In the genomic region with DNA sequence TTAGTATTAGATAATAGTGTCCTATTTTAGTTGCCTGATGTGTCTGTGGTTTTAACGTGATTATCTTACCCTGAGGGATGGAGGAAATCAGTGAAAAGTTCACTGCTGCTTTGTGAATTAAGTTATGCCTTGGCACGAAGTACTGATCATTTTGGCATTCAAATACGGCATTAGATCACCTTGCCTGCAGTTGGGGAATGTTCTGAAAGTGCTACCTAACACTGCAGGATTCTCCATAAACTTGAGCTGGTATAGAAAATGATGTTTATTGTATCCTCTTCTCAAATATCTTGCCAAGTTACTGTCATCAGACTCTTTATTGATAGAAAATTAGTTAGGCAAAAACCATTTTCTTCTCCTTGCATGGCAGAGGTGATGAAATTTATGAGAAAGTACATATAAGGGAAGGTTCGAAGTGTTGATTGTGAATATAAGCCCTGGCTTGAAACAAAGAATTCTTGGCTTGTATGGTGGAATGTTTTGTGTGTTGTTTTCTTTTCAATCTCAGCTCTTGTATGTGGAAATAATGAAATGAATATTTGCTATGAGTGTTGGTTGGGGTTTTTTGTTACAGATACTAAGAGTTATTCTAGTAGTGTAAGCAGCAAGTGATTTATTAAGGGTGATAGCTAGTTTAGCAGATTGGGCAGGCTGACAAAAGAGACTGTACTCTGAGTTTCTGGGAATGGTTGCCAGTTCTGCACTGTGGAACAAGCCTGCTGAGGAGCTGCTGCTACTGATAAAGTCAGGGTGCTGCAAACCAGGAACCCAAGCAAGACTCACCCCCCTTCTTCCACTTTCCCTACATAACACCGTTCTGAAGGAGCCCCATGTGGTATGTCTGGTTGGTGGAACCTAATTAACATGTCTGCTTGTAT, we compare ENCODE assay signal across 9 cellular contexts. TPM values are rescaled to one million over a fixed set of nuclear protein-coding genes. Genes with fewer than 3 reads are reported as not detected.
DNase-seq lines count a peak whose midpoint lies in the region; ATAC-seq, FAIRE-seq and TF ChIP-seq lines count a peak whose summit lies in the region.
"Had no signal": no experiment of that assay in that cellular context is flagged by ENCODE, and none has a peak within 500 bp of the region (broad histone marks: within the 10 kb centered on the region; RNA-seq: fewer than 3 reads in every experiment).

No MANE protein-coding gene starts in this region.

- in situ Hi-C loops in gastrocnemius medialis (cut with MboI; ENCODE audit: low sequenced_read_pairs in 4 of 4): no loop called here

- DNase-seq in RWPE1 (ENCODE audit: low spot score) (peak; percentile 13), foreskin melanocyte (peak; percentile 7), small intestine (peak; percentile 32), NCI-H187 (lab: John Stamatoyannopoulos, UW) (no peak), MM.1S (no peak), gastrocnemius medialis (no peak)

- H3K9me3 ChIP-seq in small intestine (ENCODE audit: control insufficient read depth, low read depth): no peaks in the 10 kb centered on the region
- no peaks in the 10 kb centered on the region for H3K9me3 ChIP-seq in MM.1S (replicated peaks; ENCODE audit: insufficient read depth, low read length)
- no peaks in the 10 kb centered on the region for H3K9me3 ChIP-seq in gastrocnemius medialis

- H3K4me3 ChIP-seq in small intestine (ENCODE audit: low read depth in 1 of 2, low read length in 2 of 2): no peak overlapping the region
- no peak overlapping the region for H3K4me3 ChIP-seq in MM.1S (ENCODE audit: low read length)
- H3K4me3 ChIP-seq in gastrocnemius medialis: no peak overlapping the region
- H3K4me3 ChIP-seq: dorsolateral prefrontal cortex had no signal

- FAIRE-seq in small intestine (lab: Jason Lieb, UNC): no peak

- no peak overlapping the region for H3K9ac ChIP-seq in MM.1S (ENCODE audit: low read length)

- H3K27me3 ChIP-seq in small intestine (ENCODE audit: control insufficient read depth in 2 of 2, insufficient read depth in 2 of 2, low read length in 2 of 2) (no peaks in the 10 kb centered on the region), MM.1S (replicated peaks; ENCODE audit: insufficient read depth, low read length) (no peaks in the 10 kb centered on the region), gastrocnemius medialis (no peaks in the 10 kb centered on the region)
- H3K27me3 ChIP-seq: dorsolateral prefrontal cortex had no signal

- ATAC-seq in GM18511 (IDR thresholded peaks at IDR 0.05; ENCODE audit: unreplicated experiment) (peak; percentile 68), GM19397 (IDR thresholded peaks at IDR 0.05; ENCODE audit: unreplicated experiment) (no peak), gastrocnemius medialis (no peak)

- no peaks in the 10 kb centered on the region for H3F3A ChIP-seq in MM.1S (ENCODE audit: insufficient read depth, low read length)

- intact Hi-C loops in gastrocnemius medialis (cut with DNase I; ENCODE audit: low total_unique reads): no loop called here

- CTCF ChIA-PET in RWPE1 (lab: Yijun Ruan, JAX): interaction anchor here (0.5 kb wide), 1 partner anchor 134 kb away, joined by 3 read pairs; no protein-coding TSS in a partner anchor

- peak overlapping the region; percentile 67 for H3K27ac ChIP-seq in RWPE1
- H3K27ac ChIP-seq in small intestine (ENCODE audit: low read depth in 1 of 2, low read length in 1 of 2): no peak overlapping the region
- H3K27ac ChIP-seq in MM.1S (ENCODE audit: low read length): no peak overlapping the region
- H3K27ac ChIP-seq in gastrocnemius medialis: no peak overlapping the region

- TF ChIP-seq POLR2A in gastrocnemius medialis (IDR thresholded peaks at IDR 0.05): no peak

- TF ChIP-seq CTCF in RWPE1 (conservative IDR thresholded peaks at IDR 0.05; ENCODE audit: low read depth): no peak
- no peak for TF ChIP-seq CTCF in MM.1S (IDR thresholded peaks at IDR 0.05; ENCODE audit: low read length)
- TF ChIP-seq CTCF in gastrocnemius medialis (IDR thresholded peaks at IDR 0.05 in 4 of 5, conservative IDR thresholded peaks at IDR 0.05 in 1 of 5): no peak

- POLR2A ChIA-PET in RWPE1 (lab: Yijun Ruan, JAX; ENCODE audit: low non-redundant PET): no interaction called here

- H3K79me2 ChIP-seq in MM.1S (ENCODE audit: low read length): peaks cover 6% of the 10 kb centered on the region

- H3K36me3 ChIP-seq in small intestine (ENCODE audit: control insufficient read depth in 2 of 2, insufficient read depth in 2 of 2, low read length in 2 of 2) (no peaks in the 10 kb centered on the region), MM.1S (replicated peaks; ENCODE audit: insufficient read depth, low read length) (no peaks in the 10 kb centered on the region), gastrocnemius medialis (no peaks in the 10 kb centered on the region)

- WGBS in small intestine, 3 donors: 21 to 32% (median 29%) methylated on average over 5 of the region's 5 CpGs

- H3K4me1 ChIP-seq in small intestine (ENCODE audit: control insufficient read depth in 2 of 2, insufficient read depth in 1 of 2, low read depth in 1 of 2, low read length in 1 of 2): peaks cover 0 to 4% of the 10 kb centered on the region in 2 donors
- H3K4me1 ChIP-seq in MM.1S (ENCODE audit: low read length): no peaks in the 10 kb centered on the region
- peaks cover 6 to 9% of the 10 kb centered on the region in 2 donors for H3K4me1 ChIP-seq in gastrocnemius medialis

- no peak overlapping the region for H2AFZ ChIP-seq in MM.1S (ENCODE audit: low read length)

- H3K9me2 ChIP-seq in MM.1S (replicated peaks; ENCODE audit: insufficient read depth, low read length): no peaks in the 10 kb centered on the region

- H3K4me2 ChIP-seq in MM.1S (ENCODE audit: low read depth, low read length): no peak overlapping the region

- no peaks in the 10 kb centered on the region for H4K20me1 ChIP-seq in MM.1S (ENCODE audit: insufficient read depth, low read length)

RNA-seq across cellular contexts. Expression of gene SIPA1L1, which starts 35.3 kb away (rescaled TPM):
- polyA plus RNA-seq in small intestine: 10 to 100 TPM; 23.3 to 50.1 (median 29.2) TPM
- total RNA-seq in gastrocnemius medialis: 1 to 10 TPM; 1.9 to 3.4 (median 2.3) TPM

Comparison
In these comparisons a context has a peak if more than half of its experiments do, and no peak if none do; other contexts are left out.
1. DNase-seq: peak in RWPE1 (single experiment), foreskin melanocyte (single experiment) and small intestine (single experiment); none in NCI-H187 (0 of 2), MM.1S (single experiment) and gastrocnemius medialis (0 of 2).